ENCODE assay signal across 27 cellular contexts in the genomic region with DNA sequence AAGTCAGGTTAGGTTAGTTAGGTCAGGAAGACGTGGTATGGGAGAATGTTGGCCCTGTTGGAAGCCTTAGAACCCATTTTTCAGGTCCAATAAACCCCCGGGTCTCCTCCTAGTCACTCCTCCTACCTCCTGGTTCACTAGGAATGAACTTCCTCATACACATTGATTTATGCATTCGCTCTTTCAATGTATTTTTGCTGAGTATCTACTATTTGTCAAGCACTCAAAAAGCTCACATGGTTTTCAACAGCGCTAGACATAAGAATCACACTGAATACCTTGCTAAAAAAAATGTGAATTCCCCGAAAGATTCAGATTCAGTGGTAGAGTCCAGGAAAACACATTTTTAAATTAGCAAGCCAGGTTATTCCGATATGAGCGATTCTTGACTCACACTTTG.
"Had no signal": no experiment of that assay in that cellular context is flagged by ENCODE, and none has a peak within 500 bp of the region (broad histone marks: within the 10 kb centered on the region; RNA-seq: fewer than 3 reads in every experiment).

No MANE protein-coding gene starts in this region.

- H3K4me3 ChIP-seq: stomach, suprapubic skin, testis, thoracic aorta, thyroid gland, tibial artery, tibial nerve, transverse colon, upper lobe of left lung, upper lobe of right lung, uterus, vagina had no signal

- FAIRE-seq: urothelium cell line had no signal

- H3K36me3 ChIP-seq: stomach, suprapubic skin, thoracic aorta, thyroid gland, tibial artery, tibial nerve, transverse colon, upper lobe of left lung, upper lobe of right lung, uterus, vagina had no signal

- H3K4me1 ChIP-seq: stomach, suprapubic skin, testis, thyroid gland, tibial artery, tibial nerve, transverse colon, upper lobe of left lung, upper lobe of right lung, uterus, vagina had no signal

- ATAC-seq: stimulated activated effector memory CD8-positive, alpha-beta T cell treated with anti-CD3 and anti-CD28 coated beads, Interleukin-12 subunit alpha, Interleukin-12 subunit beta, amount 100 ng/mL, for 72 hours; stimulated activated memory B cell treated with anti-CD40 and anti-IgM and Interleukin-4, amounts not matched to agents 10 μg/mL and 1 μg/mL and 100 μg/mL, for 72 hours; stimulated activated naive B cell treated with anti-CD40 and anti-IgM and Interleukin-4, amounts not matched to agents 10 μg/mL and 1 μg/mL and 100 μg/mL, for 72 hours; stimulated activated naive CD8-positive, alpha-beta T cell treated with anti-CD3 and anti-CD28 coated beads, Interleukin-15, amount 100 ng/mL, for 72 hours; stimulated activated naive CD8-positive, alpha-beta T cell treated with anti-CD3 and anti-CD28 coated beads, Interleukin-15, Interleukin-2, amounts not matched to agents 100 U/mL and 50 U/mL, for 24 hours; upper lobe of right lung had no signal

- H3K27ac ChIP-seq: stomach, suprapubic skin, testis, thoracic aorta, thyroid gland, tibial artery, tibial nerve, transverse colon, upper lobe of left lung, upper lobe of right lung, uterus, vagina had no signal

- DNase-seq: stimulated activated CD4-positive, alpha-beta T cell treated with anti-CD3 and anti-CD28 coated beads, Interleukin-2, amount 100 ng/mL, for 48 hours; stimulated activated CD4-positive, alpha-beta T cell treated with anti-CD3 and anti-CD28 coated beads, Interleukin-4, amount 100 ng/mL, for 1 hour; stimulated activated CD4-positive, alpha-beta T cell treated with anti-CD3 and anti-CD28 coated beads, Interleukin-4, amount 100 ng/mL, for 24 hours; stimulated activated CD4-positive, alpha-beta T cell treated with anti-CD3 and anti-CD28 coated beads, Interleukin-4, amount 100 ng/mL, for 4 hours; stimulated activated CD8-positive, alpha-beta memory T cell treated with anti-CD3 and anti-CD28 coated beads, Interleukin-4, amount 100 ng/mL, for 48 hours; stimulated activated naive B cell treated with anti-CD40 and anti-IgM and Interleukin-4, amounts not matched to agents 10 μg/mL and 1 μg/mL and 100 μg/mL, for 72 hours; stimulated activated naive CD4-positive, alpha-beta T cell; stimulated activated naive CD4-positive, alpha-beta T cell treated with Interleukin-2 at 50 U/mL for 16 hours; stimulated activated naive CD8-positive, alpha-beta T cell treated with anti-CD3 and anti-CD28 coated beads, Interleukin-15, amount 100 ng/mL, for 72 hours; stimulated activated naive CD8-positive, alpha-beta T cell treated with anti-CD3 and anti-CD28 coated beads, Interleukin-15, Interleukin-2, amounts not matched to agents 100 U/mL and 50 U/mL, for 24 hours; stomach; substantia nigra; testis; thyroid gland; tibial artery; transverse colon; trophoblast cell; upper lobe of left lung; upper lobe of right lung; uterus had no signal

- H3K27me3 ChIP-seq: testis, thyroid gland, upper lobe of left lung, uterus, vagina had no signal

- H3K9me3 ChIP-seq: stomach, suprapubic skin, testis, thoracic aorta, thyroid gland, tibial artery, tibial nerve, transverse colon, upper lobe of left lung, upper lobe of right lung, uterus, vagina had no signal
